Comparison of ENCODE assay signal across 19 cellular contexts in genomic region chrX:350148-350533, GRCh38. TPM values are rescaled to one million over a fixed set of nuclear protein-coding genes. Genes with fewer than 3 reads are reported as not detected.
DNase-seq lines count a peak whose midpoint lies in the region; ATAC-seq and TF ChIP-seq lines count a peak whose summit lies in the region.
"Had no signal": no experiment of that assay in that cellular context is flagged by ENCODE, and none has a peak within 500 bp of the region (broad histone marks: within the 10 kb centered on the region; RNA-seq: fewer than 3 reads in every experiment).

No MANE protein-coding gene starts in this region.

- H3K18ac ChIP-seq in neuronal stem cell (ENCODE audit: low read length) = peak overlapping the region; percentile 57

- H3K4me1 Mint-ChIP-seq in GM23338 = no peaks in the 10 kb centered on the region
- H3K4me1 Mint-ChIP-seq in WTC11 = 0 out of 2 replicates have a peak, but pooled peaks cover 3% of the 10 kb centered on the region

- H3K27ac Mint-ChIP-seq in GM23338 (0 out of 2 replicates have a peak overlapping the region, but pooled peaks have one; percentile 40), WTC11 (peak overlapping the region; percentile 76; the same call in 1 of the 2 replicates)

- no peak overlapping the region for H4K8ac ChIP-seq in neuronal stem cell (ENCODE audit: low read depth, low read length)

- H3K36me3 ChIP-seq in GM23338 (ENCODE audit: insufficient read depth) = no peaks in the 10 kb centered on the region
- peaks cover 12 to 56% of the 10 kb centered on the region in 2 donors for H3K36me3 ChIP-seq in neuronal stem cell (replicated peaks in 1 of 2; ENCODE audit: control insufficient read depth in 2 of 2, insufficient read depth in 2 of 2, low read length in 2 of 2)

- H3F3A ChIP-seq in GM23338 (replicated peaks; ENCODE audit: low read depth) = no peaks in the 10 kb centered on the region

- no peak overlapping the region for H3K9ac ChIP-seq in neuronal stem cell (ENCODE audit: low read depth, low read length, poor library complexity)
- H3K9ac ChIP-seq: SK-N-SH had no signal

- H3K9me3 Mint-ChIP-seq in GM23338 (no peaks in the 10 kb centered on the region; the same call in 1 of the 3 replicates), WTC11 (no peaks in the 10 kb centered on the region)

- peaks cover 1 to 10% of the 10 kb centered on the region in 2 donors for H3K9me3 ChIP-seq in neuronal stem cell (replicated peaks in 1 of 2; ENCODE audit: control insufficient read depth in 2 of 2, insufficient read depth in 1 of 2, low read depth in 1 of 2, low read length in 2 of 2)
- H3K9me3 ChIP-seq: SK-N-SH had no signal

- H3K79me1 ChIP-seq in neuronal stem cell (ENCODE audit: low read depth, low read length) = peaks cover 17% of the 10 kb centered on the region

- H3K4me3 Mint-ChIP-seq in GM23338 (no peak overlapping the region), WTC11 (no peak overlapping the region)

- H3K27me3 ChIP-seq in GM23338 (ENCODE audit: insufficient read depth) (no peaks in the 10 kb centered on the region), neuronal stem cell (ENCODE audit: control insufficient read depth in 3 of 3, insufficient read depth in 3 of 3, low read depth in 1 of 3, low read length in 3 of 3) (no peaks in the 10 kb centered on the region)

- H3K27me3 Mint-ChIP-seq in GM23338 (ENCODE audit: insufficient read depth, low read depth, poor library complexity) = peaks cover 11% of the 10 kb centered on the region
- H3K27me3 Mint-ChIP-seq in WTC11 (ENCODE audit: low read depth) = no peaks in the 10 kb centered on the region

- H4K20me1 ChIP-seq in GM23338 (replicated peaks; ENCODE audit: insufficient read depth) = 0 out of 2 replicates have a peak, but pooled peaks cover 3% of the 10 kb centered on the region

- CTCF ChIA-PET in WTC11 (lab: Charles Lee) = no interaction called here

- intact Hi-C loops in left ventricle myocardium superior (cut with micrococcal nuclease) = no loop called here

- H4K91ac ChIP-seq in neuronal stem cell (ENCODE audit: low read depth, low read length, poor library complexity) = no peak overlapping the region

- POLR2A ChIA-PET in WTC11 (lab: Charles Lee) = no interaction called here

- no peak overlapping the region for H3K4me2 ChIP-seq in GM23338
- H3K4me2 ChIP-seq in neuronal stem cell (ENCODE audit: insufficient read depth, low read length, poor library complexity, severe bottlenecking) = no peak overlapping the region
- H3K4me2 ChIP-seq: SK-N-SH had no signal

- no peak overlapping the region for H2BK120ac ChIP-seq in neuronal stem cell (ENCODE audit: low read depth, low read length)

- H2AK5ac ChIP-seq in neuronal stem cell (ENCODE audit: low read depth, low read length) = no peak overlapping the region

- ATAC-seq in GM23338 = peak; percentile 61
- ATAC-seq in WTC11 = peak; percentile 58
- ATAC-seq in left ventricle myocardium superior = no peak
- ATAC-seq in omental fat pad (ENCODE audit: low FRiP score) = no peak
- ATAC-seq in GM18873 (IDR thresholded peaks at IDR 0.05; ENCODE audit: low FRiP score, unreplicated experiment) = no peak

- H3K79me2 ChIP-seq in GM23338 (replicated peaks; ENCODE audit: insufficient read depth) = peaks cover 45% of the 10 kb centered on the region

- H2BK15ac ChIP-seq in neuronal stem cell (ENCODE audit: low read length) = no peak overlapping the region

- H2AFZ ChIP-seq in GM23338 (no peak overlapping the region), neuronal stem cell (ENCODE audit: low read length) (no peak overlapping the region)

- TF ChIP-seq CTCF in GM23338 (conservative IDR thresholded peaks at IDR 0.05; ENCODE audit: low read depth in 2 of 2) (peak in 1 of 2 experiments; percentile 58; a peak in 2 of 4 replicates), WTC11 (IDR thresholded peaks at IDR 0.05) (no peak), omental fat pad (IDR thresholded peaks at IDR 0.05) (no peak)

- H3K23ac ChIP-seq in neuronal stem cell (ENCODE audit: low read depth, low read length, poor library complexity) = peak overlapping the region; percentile 89

- no peak overlapping the region for H2BK12ac ChIP-seq in neuronal stem cell (ENCODE audit: low read length)

- peak overlapping the region; percentile 82 for H2BK5ac ChIP-seq in neuronal stem cell (ENCODE audit: low read length)

- DNase-seq in GM23338 (ENCODE audit: low spot score) = peak; percentile 64
- no peak for DNase-seq in WTC11 (ENCODE audit: low spot score)
- peak; percentile 21 for DNase-seq in left ventricle myocardium superior
- DNase-seq in neuronal stem cell (ENCODE audit: low spot score) = no peak
- no peak for DNase-seq in omental fat pad (ENCODE audit: low spot score)
- no peak for DNase-seq in activated naive CD4-positive, alpha-beta T cell treated with anti-CD3 and anti-CD28 coated beads, Interleukin-2, amount 50 U/mL, for 16 hours
- DNase-seq: GF-D8; HCEC 1CT; IMR-90; Karpas-422; MM.1S; NCI-H1105; NCI-H1694; NCI-H446; NCI-H69; NK-92 treated with Interleukin-12 subunit alpha and Interleukin-12 subunit beta, amount 100 ng/mL, for 24 hours; SK-N-SH had no signal

- H3K14ac ChIP-seq in neuronal stem cell (ENCODE audit: low read length) = no peak overlapping the region

- H3K27ac ChIP-seq in GM23338 (ENCODE audit: low read depth) (0 out of 2 replicates have a peak overlapping the region, but pooled peaks have one; percentile 32), neuronal stem cell (replicated peaks; ENCODE audit: low read length) (no peak overlapping the region)
- H3K27ac ChIP-seq: C4-2B had no signal

- H3K4me1 ChIP-seq in GM23338 (ENCODE audit: insufficient read depth) (no peaks in the 10 kb centered on the region), neuronal stem cell (ENCODE audit: control insufficient read depth in 2 of 2, insufficient read depth in 1 of 2, low read depth in 1 of 2, low read length in 2 of 2) (peaks cover 0 to 5% of the 10 kb centered on the region in 2 donors)

- no peak overlapping the region for H3K4ac ChIP-seq in neuronal stem cell (ENCODE audit: low read length)

- no CpG with 5 or more reads among the region's 20 CpGs for WGBS in neuronal stem cell (ENCODE audit: extremely low coverage in 2 of 2, insufficient read length in 2 of 2, insufficient replicate concordance in 1 of 2), 2 donors

- H3K4me3 ChIP-seq in GM23338 (no peak overlapping the region), neuronal stem cell (ENCODE audit: low read length in 2 of 2) (no peak overlapping the region)

- H3K36me3 Mint-ChIP-seq in GM23338 (ENCODE audit: low read depth) (peaks cover 33% of the 10 kb centered on the region), WTC11 (peaks cover 18% of the 10 kb centered on the region)

- H3K9me2 ChIP-seq in GM23338 (ENCODE audit: insufficient read depth) = no peaks in the 10 kb centered on the region
- H3K9me2 ChIP-seq: SK-N-SH had no signal

TF ChIP-seq in GM23338, 12 proteins besides CTCF, POLR2A, EP300 and RAD21:
- TF ChIP-seq CREB1 (CRISPR knock-in tag; IDR thresholded peaks at IDR 0.05; ENCODE audit: low read depth) = no peak
TF ChIP-seq in GM23338: peak in this region for 0.

TF ChIP-seq in WTC11, 78 proteins besides CTCF, POLR2A, EP300 and RAD21:
- TF ChIP-seq GTF2I (CRISPR knock-in tag; conservative IDR thresholded peaks at IDR 0.05) (no peak), SMAD3 (CRISPR knock-in tag; IDR thresholded peaks at IDR 0.05; ENCODE audit: borderline replicate concordance) (no peak), ETV6 (CRISPR knock-in tag; IDR thresholded peaks at IDR 0.05) (no peak), MLX (CRISPR knock-in tag; IDR thresholded peaks at IDR 0.05) (no peak), FOXP1 (CRISPR knock-in tag; IDR thresholded peaks at IDR 0.05; ENCODE audit: borderline replicate concordance) (no peak), ATF1 (CRISPR knock-in tag; IDR thresholded peaks at IDR 0.05) (no peak), PREB (CRISPR knock-in tag; IDR thresholded peaks at IDR 0.05; ENCODE audit: borderline replicate concordance) (no peak), NR2C2 (CRISPR knock-in tag; IDR thresholded peaks at IDR 0.05) (no peak), ZNF317 (CRISPR knock-in tag; IDR thresholded peaks at IDR 0.05; ENCODE audit: borderline replicate concordance, low read depth) (no peak), TEAD4 (CRISPR knock-in tag; IDR thresholded peaks at IDR 0.05) (no peak), MYBL2 (CRISPR knock-in tag; IDR thresholded peaks at IDR 0.05) (no peak), CREM (CRISPR knock-in tag; IDR thresholded peaks at IDR 0.05) (no peak)

RNA-seq across cellular contexts. Expression of gene GTPBP6, which starts 31.5 kb away (rescaled TPM):
- 57.4 and 66.8 TPM in 2 replicates for total RNA-seq in GM23338 (2014; rRNA removed; shearing (Covaris generic))
- 41.4 and 43.6 TPM in 2 replicates for polyA plus RNA-seq in GM23338 (2016; fragmentation: Nextera tagmentation; extraction: Ambion mirVana)
- total RNA-seq in WTC11 (2021) (63.9 to 68.5 TPM (median 67.9 TPM) in 3 replicates), left ventricle myocardium superior (51.9 TPM), omental fat pad (10 to 100 TPM; 25.7 to 35.3 (median 34.0) TPM)
- 42.2 TPM for polyA plus RNA-seq in neuronal stem cell (2013, experiment 1 of 2)
- 42.0 TPM for polyA plus RNA-seq in neuronal stem cell (2013, experiment 2 of 2)

RNA-seq across cellular contexts. Expression of gene PPP2R3B, which starts 36.6 kb away (rescaled TPM):
- 71.6 and 104 TPM in 2 replicates for total RNA-seq in GM23338 (2014; rRNA removed; shearing (Covaris generic))
- polyA plus RNA-seq in GM23338 (2016; fragmentation: Nextera tagmentation; extraction: Ambion mirVana) = 50.1 and 54.8 TPM in 2 replicates
- total RNA-seq in WTC11 (2021) (103 to 130 TPM (median 107 TPM) in 3 replicates), left ventricle myocardium superior (194 TPM), omental fat pad (10 to 100 TPM in 1 of 4 donors, 1 to 10 TPM in 3; 4.5 to 12.0 (median 5.7) TPM)
- 57.0 TPM for polyA plus RNA-seq in neuronal stem cell (2013, experiment 1 of 2)
- polyA plus RNA-seq in neuronal stem cell (2013, experiment 2 of 2) = 53.8 TPM

Comparison
In these comparisons a context has a peak if more than half of its experiments do, and no peak if none do; other contexts are left out.
1. ATAC-seq: peak in GM23338 (single experiment) and WTC11 (single experiment); none in left ventricle myocardium superior (single experiment), omental fat pad (single experiment) and GM18873 (single experiment).
2. DNase-seq: peak in GM23338 (single experiment) and left ventricle myocardium superior (single experiment); none in WTC11 (single experiment), neuronal stem cell (single experiment), omental fat pad (single experiment) and activated naive CD4-positive, alpha-beta T cell treated with anti-CD3 and anti-CD28 coated beads, Interleukin-2, amount 50 U/mL, for 16 hours (single experiment).